In the genomic region with DNA sequence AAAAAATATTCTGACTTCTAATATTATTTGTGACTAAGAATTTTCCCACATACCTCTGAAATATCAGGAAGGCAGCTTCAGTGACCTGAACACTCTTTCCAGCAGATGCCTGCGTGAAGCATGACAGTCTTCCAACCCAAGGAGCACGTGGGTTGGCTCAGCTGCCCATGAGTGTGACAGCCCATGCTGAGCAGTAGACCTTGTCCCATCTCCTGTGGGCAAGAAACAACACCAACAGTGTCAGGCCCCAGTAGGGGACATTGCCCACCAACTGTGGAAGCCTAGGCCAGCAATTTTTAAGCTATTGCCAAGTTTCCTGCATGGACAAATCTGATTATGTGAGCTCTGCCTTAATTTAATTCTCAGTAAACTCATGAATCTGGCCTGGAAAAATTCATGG, we compare ENCODE assay signal across 18 cellular contexts.
DNase-seq lines count a peak whose midpoint lies in the region; ATAC-seq and TF ChIP-seq lines count a peak whose summit lies in the region.
"Had no signal": no experiment of that assay in that cellular context is flagged by ENCODE, and none has a peak within 500 bp of the region (broad histone marks: within the 10 kb centered on the region; RNA-seq: fewer than 3 reads in every experiment).

No MANE protein-coding gene starts in this region.

- no peaks in the 10 kb centered on the region for H4K20me1 ChIP-seq in SK-N-SH (ENCODE audit: insufficient read depth)
- H4K20me1 ChIP-seq in PC-3 (ENCODE audit: low read length) = no peaks in the 10 kb centered on the region

- no peak for TF ChIP-seq RAD21 in SK-N-SH (IDR thresholded peaks at IDR 0.05; ENCODE audit: low read length)

- WGBS in SK-N-SH (ENCODE audit: low lambda C conversion rate) = 23% methylated on average over 2 of the region's 2 CpGs
- WGBS in right cardiac atrium = 74% methylated on average over 2 of the region's 2 CpGs

- TF ChIP-seq CTCF in HEK293 (tag by site-specific recombination; IDR thresholded peaks at IDR 0.05) (no peak), SK-N-SH (IDR thresholded peaks at IDR 0.05) (no peak), PC-3 (conservative IDR thresholded peaks at IDR 0.05; ENCODE audit: low read depth, low read length) (no peak)

- H2AFZ ChIP-seq in SK-N-SH (ENCODE audit: low read depth) = no peak overlapping the region
- H2AFZ ChIP-seq in PC-3 (ENCODE audit: low read length) = no peak overlapping the region

- DNase-seq in SK-N-SH (peak; percentile 12), cerebellar nuclear complex (lab: John Stamatoyannopoulos, UW) (peak; percentile 75 to 95), left kidney (ENCODE audit: low read depth, low spot score) (peak; percentile 18), right cardiac atrium (no peak), posterior vena cava (ENCODE audit: low spot score) (no peak), PC-3 (no peak)
- DNase-seq: ACHN; Caco-2; CD4-positive, alpha-beta T cell; GF-D8; GOT3; H7; KBM-7 had no signal

- H3K9me2 ChIP-seq in SK-N-SH (no peaks in the 10 kb centered on the region), PC-3 (replicated peaks; ENCODE audit: low read length) (no peaks in the 10 kb centered on the region)

- no peak for TF ChIP-seq EP300 in SK-N-SH (IDR thresholded peaks at IDR 0.05; ENCODE audit: borderline replicate concordance in 1 of 2, low read depth in 1 of 2, low read length in 1 of 2)

- ATAC-seq in right cardiac atrium (no peak), HG02759 (IDR thresholded peaks at IDR 0.05; ENCODE audit: unreplicated experiment) (no peak), PC-3 (no peak)
- ATAC-seq: GM12878, HCT116 had no signal

- no peaks in the 10 kb centered on the region for H3K9me3 ChIP-seq in HEK293 (ENCODE audit: control insufficient read depth, insufficient read depth, low read depth, low read length)
- H3K9me3 ChIP-seq in SK-N-SH = no peaks in the 10 kb centered on the region
- H3K9me3 ChIP-seq in right cardiac atrium (ENCODE audit: control insufficient read depth, low read length) = no peaks in the 10 kb centered on the region
- no peaks in the 10 kb centered on the region for H3K9me3 ChIP-seq in PC-3 (ENCODE audit: low read length)
- H3K9me3 ChIP-seq: Caco-2 had no signal

- H3K9ac ChIP-seq in SK-N-SH (no peak overlapping the region), PC-3 (ENCODE audit: low read length) (no peak overlapping the region)

- H3K4me3 ChIP-seq in HEK293 (ENCODE audit: low read depth, low read length) = no peak overlapping the region
- H3K4me3 ChIP-seq in SK-N-SH (ENCODE audit: low read depth in 2 of 2, low read length in 1 of 2) = no peak overlapping the region
- H3K4me3 ChIP-seq in right cardiac atrium (ENCODE audit: low read length) = no peak overlapping the region
- no peak overlapping the region for H3K4me3 ChIP-seq in PC-3 (ENCODE audit: low read length)
- H3K4me3 ChIP-seq: GM12878 had no signal

- H3F3A ChIP-seq in SK-N-SH (replicated peaks; ENCODE audit: insufficient read depth) (no peaks in the 10 kb centered on the region), PC-3 (ENCODE audit: low read length, unreplicated experiment) (no peaks in the 10 kb centered on the region)

- H3K27me3 ChIP-seq in SK-N-SH (ENCODE audit: insufficient read depth) (no peaks in the 10 kb centered on the region), right cardiac atrium (ENCODE audit: control insufficient read depth, insufficient read depth) (no peaks in the 10 kb centered on the region), PC-3 (ENCODE audit: low read length) (no peaks in the 10 kb centered on the region)

- BruUV-seq in PC-3 (replicated peaks; lab: Mats Ljungman, UMichigan) = no TSS peak

- H3K79me2 ChIP-seq in SK-N-SH (ENCODE audit: insufficient read depth) (no peaks in the 10 kb centered on the region), PC-3 (ENCODE audit: low read length) (no peaks in the 10 kb centered on the region)

- peaks cover 0 to 27% of the 10 kb centered on the region in 2 experiments; a peak in 1 of 3 replicates for H3K36me3 ChIP-seq in HEK293 (ENCODE audit: control insufficient read depth in 2 of 2, insufficient read depth in 1 of 2, low read length in 2 of 2)
- H3K36me3 ChIP-seq in SK-N-SH (replicated peaks in 1 of 2; ENCODE audit: control insufficient read depth in 1 of 2, insufficient read depth in 2 of 2, low read length in 1 of 2) = no peaks in the 10 kb centered on the region
- H3K36me3 ChIP-seq in PC-3 (ENCODE audit: low read depth, low read length) = no peaks in the 10 kb centered on the region

- POLR2A ChIA-PET in HEK293 (lab: Yijun Ruan, JAX) = no interaction called here
- POLR2A ChIA-PET in SK-N-SH (lab: Yijun Ruan, JAX) = interaction anchor here (0.7 kb wide), 1 partner anchor 201 kb away, joined by 3 read pairs; no protein-coding TSS in a partner anchor
- POLR2A ChIA-PET in PC-3 (lab: Charles Lee; ENCODE audit: unreplicated experiment) = no interaction called here

- no peak overlapping the region for H3K27ac ChIP-seq in HEK293 (ENCODE audit: extremely low read depth, low read depth, low read length)
- H3K27ac ChIP-seq in SK-N-SH (ENCODE audit: low read depth in 2 of 2, low read length in 1 of 2) = no peak overlapping the region
- H3K27ac ChIP-seq in right cardiac atrium (ENCODE audit: low read length) = no peak overlapping the region
- no peak overlapping the region for H3K27ac ChIP-seq in PC-3 (ENCODE audit: low read length)
- H3K27ac ChIP-seq: C4-2B had no signal

- H3K4me2 ChIP-seq in SK-N-SH (no peak overlapping the region), PC-3 (ENCODE audit: low read length) (no peak overlapping the region)

- H3K4me1 ChIP-seq in HEK293 (ENCODE audit: control insufficient read depth, insufficient read depth, low read length) (peaks cover 3% of the 10 kb centered on the region; the same call in 1 of the 2 replicates), SK-N-SH (ENCODE audit: control insufficient read depth in 1 of 2, insufficient read depth in 2 of 2, low read depth in 1 of 2, low read length in 1 of 2) (peaks cover 0 to 3% of the 10 kb centered on the region in 2 experiments; a peak in 1 of 4 replicates), right cardiac atrium (ENCODE audit: control insufficient read depth, insufficient read depth, low read length) (no peaks in the 10 kb centered on the region), PC-3 (ENCODE audit: insufficient read depth, low read length) (peaks cover 44% of the 10 kb centered on the region)
- H3K4me1 ChIP-seq: Caco-2 had no signal

- CTCF ChIA-PET in HEK293 (lab: Yijun Ruan, JAX) (no interaction called here), SK-N-SH (lab: Yijun Ruan, JAX) (interaction anchor here (1.0 to 2.8 kb wide), 3 partner anchors 14 to 140 kb away, joined by 3 to 9 read pairs (median 4); no protein-coding TSS in a partner anchor), PC-3 (lab: Charles Lee) (no interaction called here)

- intact Hi-C loops in right cardiac atrium (cut with DNase I) (no loop called here), posterior vena cava (cut with DNase I) (no loop called here), PC-3 (cut with micrococcal nuclease) (no loop called here)

TF ChIP-seq in HEK293, 187 proteins besides CTCF, POLR2A, EP300 and RAD21 (continues in another document):
- TF ChIP-seq PRDM1 (tag by site-specific recombination; IDR thresholded peaks at IDR 0.05) = no peak
- TF ChIP-seq HOXD13 (CRISPR knock-in tag; IDR thresholded peaks at IDR 0.05; ENCODE audit: borderline replicate concordance) = no peak
- TF ChIP-seq ZNF701 (tag by site-specific recombination; IDR thresholded peaks at IDR 0.05) = no peak
- no peak for TF ChIP-seq ZNF558 (tag by site-specific recombination; IDR thresholded peaks at IDR 0.05)
- no peak for TF ChIP-seq KLF8 (tag by site-specific recombination; IDR thresholded peaks at IDR 0.05)

TF ChIP-seq in SK-N-SH, 30 proteins besides CTCF, POLR2A, EP300 and RAD21:
- TF ChIP-seq MXI1 (IDR thresholded peaks at IDR 0.05; ENCODE audit: low read depth, low read length) (0 out of 2 replicates have a peak, but pooled peaks have one; percentile 41), SIN3A (IDR thresholded peaks at IDR 0.05; ENCODE audit: borderline replicate concordance, low read depth, low read length) (no peak)
TF ChIP-seq in SK-N-SH: peak in this region for 1.

Comparison
In these comparisons a context has a peak if more than half of its experiments do, and no peak if none do; other contexts are left out.
1. DNase-seq: peak in SK-N-SH (single experiment), cerebellar nuclear complex (2 of 2) and left kidney (single experiment); none in right cardiac atrium (0 of 3), posterior vena cava (single experiment) and PC-3 (single experiment).